18 cellular contexts compared by ENCODE assay signal in genomic region chr4:78336093-78336943, GRCh38.
DNase-seq lines count a peak whose midpoint lies in the region; ATAC-seq, FAIRE-seq and TF ChIP-seq lines count a peak whose summit lies in the region.
"Had no signal": no experiment of that assay in that cellular context is flagged by ENCODE, and none has a peak within 500 bp of the region (broad histone marks: within the 10 kb centered on the region; RNA-seq: fewer than 3 reads in every experiment).

No MANE protein-coding gene starts in this region.

- no peak overlapping the region for H3K4ac ChIP-seq in IMR-90 (ENCODE audit: low read depth, low read length)
- H3K4ac ChIP-seq in mesendoderm (ENCODE audit: low read depth, low read length), result no peak overlapping the region

- no peak for ATAC-seq in IMR-90 (ENCODE audit: low read depth)
- ATAC-seq in pancreas, result no peak
- ATAC-seq: psoas muscle; stimulated activated naive B cell treated with anti-CD40 and anti-IgM and Interleukin-4, amounts not matched to agents 10 μg/mL and 1 μg/mL and 100 μg/mL, for 72 hours had no signal

- H3K18ac ChIP-seq in IMR-90 (ENCODE audit: low read depth, low read length) (no peak overlapping the region), mesendoderm (ENCODE audit: low read length) (peak overlapping the region; percentile 85)

- H3K4me3 ChIP-seq in IMR-90 (ENCODE audit: insufficient read depth, low read depth, low read length) (no peak overlapping the region), choroid plexus epithelial cell (ENCODE audit: low read depth, low read length) (no peak overlapping the region), mesendoderm (ENCODE audit: low read length) (no peak overlapping the region), MG63 (no peak overlapping the region), pancreas (no peak overlapping the region), thyroid gland (replicated peaks in 1 of 3) (no peak overlapping the region), Karpas-422 (ENCODE audit: low read length) (no peak overlapping the region)
- H3K4me3 ChIP-seq: BLaER1, psoas muscle had no signal

- H3K9ac ChIP-seq in IMR-90 (ENCODE audit: low read depth, low read length) (no peak overlapping the region), mesendoderm (ENCODE audit: low read length) (peak overlapping the region; percentile 39), Karpas-422 (ENCODE audit: low read length) (no peak overlapping the region)
- H3K9ac ChIP-seq: BLaER1 had no signal

- no peak overlapping the region for H2AK9ac ChIP-seq in IMR-90 (replicated peaks; ENCODE audit: low read depth, low read length, poor library complexity)

- DNase-seq in AG20443 (ENCODE audit: low spot score), result peak; percentile 21
- peak; percentile 1 for DNase-seq in IMR-90
- DNase-seq in choroid plexus epithelial cell (ENCODE audit: low read depth), result peak; percentile 61
- peak; percentile 86 for DNase-seq in mesendoderm
- no peak for DNase-seq in MG63
- DNase-seq in pancreas, result no peak
- no peak for DNase-seq in thyroid gland
- DNase-seq in Karpas-422, result no peak
- DNase-seq: activated gamma-delta T cell; central memory CD4-positive, alpha-beta T cell; KG1; NCI-H146; psoas muscle; SHP77; stimulated activated CD4-positive, alpha-beta T cell treated with anti-CD3 and anti-CD28 coated beads, Interleukin-4, amount 100 ng/mL, for 24 hours; stimulated activated naive B cell treated with anti-CD40 and anti-IgM and Interleukin-4, amounts not matched to agents 10 μg/mL and 1 μg/mL and 100 μg/mL, for 72 hours had no signal

- H4K8ac ChIP-seq in IMR-90 (ENCODE audit: low read depth in 2 of 2, low read length in 2 of 2) (no peak overlapping the region), mesendoderm (ENCODE audit: low read depth, low read length) (no peak overlapping the region)

- no peak for TF ChIP-seq RAD21 in IMR-90 (IDR thresholded peaks at IDR 0.05; ENCODE audit: low read length)

- H3K4me1 ChIP-seq in IMR-90 (ENCODE audit: control insufficient read depth, insufficient read depth, low read length), result no peaks in the 10 kb centered on the region
- peaks cover 25% of the 10 kb centered on the region for H3K4me1 ChIP-seq in mesendoderm (ENCODE audit: control insufficient read depth, low read depth, low read length)
- no peaks in the 10 kb centered on the region for H3K4me1 ChIP-seq in pancreas
- peaks cover 0 to 10% of the 10 kb centered on the region in 2 donors for H3K4me1 ChIP-seq in thyroid gland
- H3K4me1 ChIP-seq in Karpas-422 (ENCODE audit: low read length), result no peaks in the 10 kb centered on the region
- H3K4me1 ChIP-seq: BLaER1, psoas muscle had no signal

- FAIRE-seq in pancreas (lab: Jason Lieb, UNC), result no peak

- H2BK5ac ChIP-seq in IMR-90 (ENCODE audit: low read depth, low read length, poor library complexity, severe bottlenecking) (no peak overlapping the region), mesendoderm (ENCODE audit: low read length) (peak overlapping the region; percentile 88)

- no peak for TF ChIP-seq CTCF in IMR-90 (conservative IDR thresholded peaks at IDR 0.05; ENCODE audit: low read depth, low read length)
- TF ChIP-seq CTCF in choroid plexus epithelial cell (conservative IDR thresholded peaks at IDR 0.05; ENCODE audit: low read depth, low read length), result no peak
- no peak for TF ChIP-seq CTCF in pancreas (IDR thresholded peaks at IDR 0.05)
- no peak for TF ChIP-seq CTCF in thyroid gland (IDR thresholded peaks at IDR 0.05)

- no peak overlapping the region for H3K14ac ChIP-seq in IMR-90 (replicated peaks; ENCODE audit: low read depth, low read length)

- H2AK5ac ChIP-seq in IMR-90 (ENCODE audit: low read depth, low read length) (no peak overlapping the region), mesendoderm (ENCODE audit: low read length) (peak overlapping the region; percentile 32)

- H3K9me2 ChIP-seq in Karpas-422 (replicated peaks; ENCODE audit: insufficient read depth, low read length), result no peaks in the 10 kb centered on the region

- no peak overlapping the region for H4K91ac ChIP-seq in IMR-90 (ENCODE audit: insufficient read depth, low read depth, low read length)

- H3K79me1 ChIP-seq in IMR-90 (ENCODE audit: low read depth in 1 of 2, low read length in 2 of 2) (no peaks in the 10 kb centered on the region), mesendoderm (ENCODE audit: low read length) (no peaks in the 10 kb centered on the region)

- dilution Hi-C loops in IMR-90 (cut with HindIII; ENCODE audit: low sequenced_read_pairs, unreplicated experiment), result no loop called here

- H3K23ac ChIP-seq in IMR-90 (ENCODE audit: low read depth, low read length), result no peak overlapping the region
- peak overlapping the region; percentile 83 for H3K23ac ChIP-seq in mesendoderm (ENCODE audit: low read length)

- no peak for TF ChIP-seq POLR2A in IMR-90 (IDR thresholded peaks at IDR 0.05; ENCODE audit: low read depth, low read length)
- no peak for TF ChIP-seq POLR2A in thyroid gland (IDR thresholded peaks at IDR 0.05)

- no peak overlapping the region for H2BK20ac ChIP-seq in IMR-90 (ENCODE audit: low read depth, low read length)

- H4K5ac ChIP-seq in IMR-90 (ENCODE audit: low read depth, low read length) (no peak overlapping the region), mesendoderm (ENCODE audit: low read length) (peak overlapping the region; percentile 56)

- H2BK120ac ChIP-seq in IMR-90 (ENCODE audit: low read depth, low read length), result no peak overlapping the region
- no peak overlapping the region for H2BK120ac ChIP-seq in mesendoderm (ENCODE audit: low read depth, low read length)

- H3K4me2 ChIP-seq in IMR-90 (ENCODE audit: low read depth, low read length) (no peak overlapping the region), mesendoderm (ENCODE audit: low read length) (no peak overlapping the region), Karpas-422 (ENCODE audit: low read depth, low read length, poor library complexity, severe bottlenecking) (no peak overlapping the region)
- H3K4me2 ChIP-seq: BLaER1 had no signal

- BruUV-seq in IMR-90 (replicated peaks; lab: Mats Ljungman, UMichigan), result no TSS peak

- intact Hi-C loops in IMR-90 (cut with micrococcal nuclease), result no loop called here
- intact Hi-C loops in pancreas (cut with DNase I), result no loop called here
- intact Hi-C loops in thyroid gland (cut with DNase I), result no loop called here

- in situ Hi-C loops in IMR-90 (cut with MboI; ENCODE audit: low sequenced_read_pairs), result no loop called here

- H3K36me3 ChIP-seq in IMR-90 (ENCODE audit: control insufficient read depth, insufficient read depth, low read length) (no peaks in the 10 kb centered on the region), mesendoderm (ENCODE audit: control insufficient read depth, insufficient read depth, low read length) (peaks cover 5% of the 10 kb centered on the region), MG63 (no peaks in the 10 kb centered on the region), pancreas (no peaks in the 10 kb centered on the region), thyroid gland (no peaks in the 10 kb centered on the region), Karpas-422 (ENCODE audit: insufficient read depth, low read length) (no peaks in the 10 kb centered on the region)
- H3K36me3 ChIP-seq: BLaER1 had no signal

- H2AFZ ChIP-seq in IMR-90 (replicated peaks; ENCODE audit: low read length, poor library complexity) (no peak overlapping the region), Karpas-422 (ENCODE audit: low read length) (no peak overlapping the region)

- H3K27me3 ChIP-seq in IMR-90 (ENCODE audit: control insufficient read depth, insufficient read depth, low read length) (peaks cover 5% of the 10 kb centered on the region), mesendoderm (ENCODE audit: insufficient read depth, low read length, poor library complexity) (no peaks in the 10 kb centered on the region), MG63 (no peaks in the 10 kb centered on the region), pancreas (no peaks in the 10 kb centered on the region), thyroid gland (no peaks in the 10 kb centered on the region), Karpas-422 (ENCODE audit: low read length) (no peaks in the 10 kb centered on the region)
- H3K27me3 ChIP-seq: BLaER1 had no signal

- H2BK15ac ChIP-seq in IMR-90 (ENCODE audit: low read depth, low read length) (no peak overlapping the region), mesendoderm (replicated peaks; ENCODE audit: low read depth) (peak overlapping the region; percentile 65)

- 40% methylated on average over 1 of the region's 4 CpGs; no CpG with 5 or more reads in 1 of the 2 experiments for WGBS in IMR-90 (ENCODE audit: extremely low coverage in 2 of 2, insufficient read length in 1 of 2), 2 experiments
- no CpG with 5 or more reads among the region's 4 CpGs for WGBS in mesendoderm (ENCODE audit: extremely low coverage, insufficient coverage, low lambda C conversion rate)
- 45 to 69% methylated on average over 4 of the region's 4 CpGs for WGBS in pancreas, 2 donors
- WGBS in thyroid gland, 2 donors, result 61 to 63% methylated on average over 4 of the region's 4 CpGs

- H3K27ac ChIP-seq in IMR-90 (ENCODE audit: insufficient read depth, low read length) (no peak overlapping the region), mesendoderm (ENCODE audit: low read depth, low read length) (peak overlapping the region; percentile 76), pancreas (no peak overlapping the region), thyroid gland (no peak overlapping the region), Karpas-422 (ENCODE audit: low read length) (no peak overlapping the region)
- H3K27ac ChIP-seq: BLaER1, epithelial cell of prostate, psoas muscle had no signal

- no peaks in the 10 kb centered on the region for H3K9me1 ChIP-seq in IMR-90 (ENCODE audit: insufficient read depth, low read length)

- H3K56ac ChIP-seq in IMR-90 (ENCODE audit: extremely low read depth, insufficient read depth, low read length), result no peak overlapping the region
- peak overlapping the region; percentile 84 for H3K56ac ChIP-seq in mesendoderm (ENCODE audit: low read length)

- H4K20me1 ChIP-seq in IMR-90 (ENCODE audit: insufficient read depth, low read length) (no peaks in the 10 kb centered on the region), Karpas-422 (ENCODE audit: insufficient read depth, low read depth, low read length) (no peaks in the 10 kb centered on the region)
- H4K20me1 ChIP-seq: BLaER1 had no signal

- no peaks in the 10 kb centered on the region for H3K79me2 ChIP-seq in mesendoderm (ENCODE audit: control insufficient read depth, insufficient read depth, low read length)
- H3K79me2 ChIP-seq in Karpas-422 (ENCODE audit: low read length), result no peaks in the 10 kb centered on the region

- POLR2A ChIA-PET in IMR-90 (lab: Charles Lee; ENCODE audit: unreplicated experiment), result no interaction called here

- CTCF ChIA-PET in IMR-90 (lab: Yijun Ruan, JAX), result interaction anchor here (0.6 to 0.8 kb wide), 3 partner anchors 29 to 277 kb away, joined by 3 to 9 read pairs (median 4); no protein-coding TSS in a partner anchor

- H3K9me3 ChIP-seq in IMR-90 (ENCODE audit: control insufficient read depth, insufficient read depth, low read length) (no peaks in the 10 kb centered on the region), MG63 (no peaks in the 10 kb centered on the region), pancreas (no peaks in the 10 kb centered on the region), thyroid gland (no peaks in the 10 kb centered on the region), Karpas-422 (ENCODE audit: low read length) (no peaks in the 10 kb centered on the region)
- H3K9me3 ChIP-seq: BLaER1, psoas muscle had no signal

TF ChIP-seq in IMR-90, 13 proteins besides CTCF, POLR2A, EP300 and RAD21 (continues in another document):
- TF ChIP-seq MAFK (IDR thresholded peaks at IDR 0.05; ENCODE audit: low read depth, low read length), result no peak
- TF ChIP-seq MXI1 (IDR thresholded peaks at IDR 0.05; ENCODE audit: borderline replicate concordance, low read depth, low read length), result no peak

Comparison
In these comparisons a context has a peak if more than half of its experiments do, and no peak if none do; other contexts are left out.
1. DNase-seq: peak in AG20443 (single experiment), IMR-90 (single experiment), choroid plexus epithelial cell (single experiment) and mesendoderm (single experiment); none in MG63 (single experiment), pancreas (0 of 6), thyroid gland (0 of 2) and Karpas-422 (single experiment).